ENCODE assay signal across 2 cellular contexts in genomic region chr3:81776643-81777042, GRCh38.
TF ChIP-seq lines count a peak whose summit lies in the region.

No MANE protein-coding gene starts in this region.

TF ChIP-seq in GM23338, 12 proteins besides CTCF, POLR2A, EP300 and RAD21 (continued from another document):
- TF ChIP-seq ZNF462 (CRISPR knock-in tag; IDR thresholded peaks at IDR 0.05) (no peak), ZNF114 (CRISPR knock-in tag; IDR thresholded peaks at IDR 0.05) (no peak), ETS1 (IDR thresholded peaks at IDR 0.05) (no peak), CREB1 (CRISPR knock-in tag; IDR thresholded peaks at IDR 0.05; ENCODE audit: low read depth) (no peak), EZH2 (IDR thresholded peaks at IDR 0.05; ENCODE audit: low read depth, unreplicated experiment) (no peak), REST (IDR thresholded peaks at IDR 0.05; ENCODE audit: unreplicated experiment) (no peak), POLR2AphosphoS5 (IDR thresholded peaks at IDR 0.05; ENCODE audit: low read depth) (no peak), ZNF331 (CRISPR knock-in tag; IDR thresholded peaks at IDR 0.05; ENCODE audit: low read depth) (no peak), NANOG (IDR thresholded peaks at IDR 0.05; ENCODE audit: borderline replicate concordance) (no peak), JUNB (IDR thresholded peaks at IDR 0.05; ENCODE audit: unreplicated experiment) (no peak)

TF ChIP-seq in H1, 55 proteins besides CTCF, POLR2A, EP300 and RAD21 (continued from another document):
- TF ChIP-seq CHD7 (IDR thresholded peaks at IDR 0.05; ENCODE audit: insufficient replicate concordance, low read length) (no peak), BCL11A (IDR thresholded peaks at IDR 0.05; ENCODE audit: low read depth in 2 of 2, low read length in 2 of 2) (no peak), USF2 (IDR thresholded peaks at IDR 0.05; ENCODE audit: low read length) (no peak), BRCA1 (IDR thresholded peaks at IDR 0.05; ENCODE audit: low read depth, low read length) (no peak), SRF (IDR thresholded peaks at IDR 0.05; ENCODE audit: low read depth, low read length) (no peak)
